Comparison of ENCODE assay signal across 31 cellular contexts in the genomic region with DNA sequence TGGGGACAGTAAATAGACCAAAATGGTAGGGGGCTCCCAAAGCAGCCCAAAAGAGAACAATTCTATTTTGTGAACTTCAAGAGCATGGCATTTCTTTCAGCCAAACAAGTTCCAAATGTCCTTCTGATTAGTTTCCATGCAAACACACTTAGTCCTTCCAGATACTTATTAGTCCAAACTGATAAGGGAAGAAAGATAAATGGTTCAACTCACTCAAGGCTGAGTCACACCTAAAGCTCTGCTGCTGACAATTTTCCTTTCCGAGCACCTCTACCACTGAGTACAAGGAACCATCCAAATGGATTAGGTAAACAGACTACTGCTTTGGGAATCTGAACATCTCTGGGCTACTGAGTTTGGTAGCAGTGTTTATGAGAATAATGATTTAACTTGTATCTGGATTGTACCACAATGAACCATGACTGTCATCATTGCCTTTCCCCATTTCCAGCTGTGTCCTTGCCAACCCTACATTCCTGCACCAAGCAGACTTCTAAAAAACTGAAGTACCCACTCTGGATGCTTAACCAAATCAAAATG.
DNase-seq lines count a peak whose midpoint lies in the region; ATAC-seq, FAIRE-seq and TF ChIP-seq lines count a peak whose summit lies in the region.
"Had no signal": no experiment of that assay in that cellular context is flagged by ENCODE, and none has a peak within 500 bp of the region (broad histone marks: within the 10 kb centered on the region; RNA-seq: fewer than 3 reads in every experiment).

No MANE protein-coding gene starts in this region.

- H3K79me1 ChIP-seq in IMR-90 (ENCODE audit: low read depth in 1 of 2, low read length in 2 of 2), result peaks cover 0 to 4% of the 10 kb centered on the region in 2 experiments; a peak in 1 of 4 replicates
- H3K79me1 ChIP-seq in mesendoderm (ENCODE audit: low read length), result peaks cover 16% of the 10 kb centered on the region

- H4K8ac ChIP-seq in IMR-90 (ENCODE audit: low read depth in 2 of 2, low read length in 2 of 2), result no peak overlapping the region
- no peak overlapping the region for H4K8ac ChIP-seq in mesendoderm (ENCODE audit: low read depth, low read length)

- no peak overlapping the region for H3K56ac ChIP-seq in IMR-90 (ENCODE audit: extremely low read depth, insufficient read depth, low read length)
- H3K56ac ChIP-seq in mesendoderm (ENCODE audit: low read length), result no peak overlapping the region

- H3K36me3 ChIP-seq in IMR-90 (ENCODE audit: control insufficient read depth, insufficient read depth, low read length) (peaks cover 4% of the 10 kb centered on the region), astrocyte (ENCODE audit: insufficient read depth, low read length) (no peaks in the 10 kb centered on the region), mesendoderm (ENCODE audit: control insufficient read depth, insufficient read depth, low read length) (no peaks in the 10 kb centered on the region)

- POLR2A ChIA-PET in IMR-90 (lab: Charles Lee; ENCODE audit: unreplicated experiment), result no interaction called here

- H3K9me1 ChIP-seq in IMR-90 (ENCODE audit: insufficient read depth, low read length), result peaks cover 3% of the 10 kb centered on the region; the same call in 1 of the 2 replicates

- no peak overlapping the region for H2AK5ac ChIP-seq in IMR-90 (ENCODE audit: low read depth, low read length)
- no peak overlapping the region for H2AK5ac ChIP-seq in mesendoderm (ENCODE audit: low read length)

- H3K79me2 ChIP-seq in astrocyte (ENCODE audit: insufficient read depth, low read length) (no peaks in the 10 kb centered on the region), mesendoderm (ENCODE audit: control insufficient read depth, insufficient read depth, low read length) (peaks cover 8% of the 10 kb centered on the region)

- H3K27me3 ChIP-seq in IMR-90 (ENCODE audit: control insufficient read depth, insufficient read depth, low read length) (no peaks in the 10 kb centered on the region), astrocyte (ENCODE audit: insufficient read depth, low read length) (no peaks in the 10 kb centered on the region), mesendoderm (ENCODE audit: insufficient read depth, low read length, poor library complexity) (no peaks in the 10 kb centered on the region), foreskin keratinocyte (no peaks in the 10 kb centered on the region)
- H3K27me3 ChIP-seq: esophagus muscularis mucosa, heart right ventricle had no signal

- H3K14ac ChIP-seq in IMR-90 (replicated peaks; ENCODE audit: low read depth, low read length), result no peak overlapping the region

- H3K23ac ChIP-seq in IMR-90 (ENCODE audit: low read depth, low read length) (no peak overlapping the region), mesendoderm (ENCODE audit: low read length) (no peak overlapping the region)

- H2AFZ ChIP-seq in IMR-90 (replicated peaks; ENCODE audit: low read length, poor library complexity) (no peak overlapping the region), astrocyte (ENCODE audit: low read depth, low read length) (no peak overlapping the region)

- H3K36me3 Mint-ChIP-seq in astrocyte (ENCODE audit: low read depth, unreplicated experiment), result peaks cover 20% of the 10 kb centered on the region

- H3K4me3 Mint-ChIP-seq in astrocyte (ENCODE audit: unreplicated experiment), result no peak overlapping the region
- H3K4me3 Mint-ChIP-seq: activated B cell treated with CpG ODN at 0.5 μM for 24 hours; activated naive CD8-positive, alpha-beta T cell treated with anti-CD3 and anti-CD28 coated beads, Interleukin-2, amount 50 U/mL, for 24 hours; activated T-cell treated with anti-CD3 and anti-CD28 coated beads, Interleukin-2, amount 50 U/mL, for 72 hours; CD4-positive, alpha-beta T cell; nephron progenitor cell had no signal

- WGBS in IMR-90 (ENCODE audit: extremely low coverage in 2 of 2, insufficient read length in 1 of 2), 2 experiments, result no CpG with 5 or more reads among the region's 1 CpG
- WGBS in mesendoderm (ENCODE audit: extremely low coverage, insufficient coverage, low lambda C conversion rate), result no CpG with 5 or more reads among the region's 1 CpG

- H3K4ac ChIP-seq in IMR-90 (ENCODE audit: low read depth, low read length) (no peak overlapping the region), mesendoderm (ENCODE audit: low read depth, low read length) (no peak overlapping the region)

- CTCF ChIA-PET in IMR-90 (lab: Yijun Ruan, JAX), result interaction anchor here (0.6 to 2.0 kb wide), 2 partner anchors 8 to 10 kb away, joined by 3 to 6 read pairs; no protein-coding TSS in a partner anchor

- no peaks in the 10 kb centered on the region for H3K9me3 Mint-ChIP-seq in astrocyte (ENCODE audit: unreplicated experiment)
- H3K9me3 Mint-ChIP-seq: activated B cell treated with CpG ODN at 0.5 μM for 24 hours; activated naive CD8-positive, alpha-beta T cell treated with anti-CD3 and anti-CD28 coated beads, Interleukin-2, amount 50 U/mL, for 24 hours; activated T-cell treated with anti-CD3 and anti-CD28 coated beads, Interleukin-2, amount 50 U/mL, for 72 hours; CD4-positive, alpha-beta T cell; nephron progenitor cell had no signal

- BruUV-seq in IMR-90 (replicated peaks; lab: Mats Ljungman, UMichigan), result no TSS peak

- no peak overlapping the region for H2AK9ac ChIP-seq in IMR-90 (replicated peaks; ENCODE audit: low read depth, low read length, poor library complexity)

- no peak for TF ChIP-seq RAD21 in IMR-90 (IDR thresholded peaks at IDR 0.05; ENCODE audit: low read length)

- H2BK20ac ChIP-seq in IMR-90 (ENCODE audit: low read depth, low read length), result no peak overlapping the region

- in situ Hi-C loops in IMR-90 (cut with MboI; ENCODE audit: low sequenced_read_pairs), result no loop called here

- H3K27ac ChIP-seq in IMR-90 (ENCODE audit: insufficient read depth, low read length) (no peak overlapping the region), astrocyte (ENCODE audit: low read depth, low read length) (no peak overlapping the region), mesendoderm (ENCODE audit: low read depth, low read length) (no peak overlapping the region), foreskin keratinocyte (no peak overlapping the region)
- H3K27ac ChIP-seq: esophagus muscularis mucosa, heart right ventricle, KMS-11, skin epidermis had no signal

- H3K4me2 ChIP-seq in IMR-90 (ENCODE audit: low read depth, low read length), result no peak overlapping the region
- H3K4me2 ChIP-seq in astrocyte (ENCODE audit: low read length), result no peak overlapping the region
- H3K4me2 ChIP-seq in mesendoderm (ENCODE audit: low read length), result no peak overlapping the region
- H3K4me2 ChIP-seq: A549, KMS-11 had no signal

- TF ChIP-seq POLR2A in IMR-90 (IDR thresholded peaks at IDR 0.05; ENCODE audit: low read depth, low read length), result no peak

- dilution Hi-C loops in IMR-90 (cut with HindIII; ENCODE audit: low sequenced_read_pairs, unreplicated experiment), result no loop called here

- H2BK5ac ChIP-seq in IMR-90 (ENCODE audit: low read depth, low read length, poor library complexity, severe bottlenecking) (no peak overlapping the region), mesendoderm (ENCODE audit: low read length) (no peak overlapping the region)

- H4K20me1 ChIP-seq in IMR-90 (ENCODE audit: insufficient read depth, low read length) (no peaks in the 10 kb centered on the region), astrocyte (ENCODE audit: insufficient read depth, low read length) (no peaks in the 10 kb centered on the region)

- H4K5ac ChIP-seq in IMR-90 (ENCODE audit: low read depth, low read length) (no peak overlapping the region), mesendoderm (ENCODE audit: low read length) (no peak overlapping the region)

- no peak for FAIRE-seq in astrocyte (lab: Jason Lieb, UNC)
- FAIRE-seq: A549, frontal cortex, GM18507 had no signal

- peaks cover 3% of the 10 kb centered on the region; the same call in 1 of the 2 replicates for H3K4me1 ChIP-seq in IMR-90 (ENCODE audit: control insufficient read depth, insufficient read depth, low read length)
- H3K4me1 ChIP-seq in astrocyte (ENCODE audit: insufficient read depth, low read length), result peaks cover 13% of the 10 kb centered on the region
- H3K4me1 ChIP-seq in mesendoderm (ENCODE audit: control insufficient read depth, low read depth, low read length), result peaks cover 3% of the 10 kb centered on the region
- peaks cover 20% of the 10 kb centered on the region for H3K4me1 ChIP-seq in foreskin keratinocyte

- H3K4me1 Mint-ChIP-seq in astrocyte (ENCODE audit: low read depth, unreplicated experiment), result peaks cover 52% of the 10 kb centered on the region

- no peak overlapping the region for H3K27ac Mint-ChIP-seq in astrocyte (ENCODE audit: unreplicated experiment)
- H3K27ac Mint-ChIP-seq: activated B cell treated with CpG ODN at 0.5 μM for 24 hours; activated naive CD8-positive, alpha-beta T cell treated with anti-CD3 and anti-CD28 coated beads, Interleukin-2, amount 50 U/mL, for 24 hours; activated T-cell treated with anti-CD3 and anti-CD28 coated beads, Interleukin-2, amount 50 U/mL, for 72 hours; CD4-positive, alpha-beta T cell; nephron progenitor cell had no signal

- intact Hi-C loops in IMR-90 (cut with micrococcal nuclease), result no loop called here

- H3K18ac ChIP-seq in IMR-90 (ENCODE audit: low read depth, low read length) (no peak overlapping the region), mesendoderm (ENCODE audit: low read length) (no peak overlapping the region)

- no peak overlapping the region for H2BK15ac ChIP-seq in IMR-90 (ENCODE audit: low read depth, low read length)
- H2BK15ac ChIP-seq in mesendoderm (replicated peaks; ENCODE audit: low read depth), result no peak overlapping the region

- DNase-seq in A172 (ENCODE audit: low spot score) (peak; percentile 35), IMR-90 (peak; percentile 29), astrocyte (ENCODE audit: low read depth) (peak; percentile 77), mesendoderm (peak; percentile 39), DMS53 treated with DMSO at 0.1 percent for 48 hours (lab: John Stamatoyannopoulos, UW; ENCODE audit: unreplicated experiment) (no peak), foreskin keratinocyte (no peak), SK-N-DZ (ENCODE audit: low spot score) (no peak), SW 1271 (lab: John Stamatoyannopoulos, UW) (no peak)
- DNase-seq: activated B cell treated with CpG ODN at 0.5 μM for 24 hours; activated naive CD4-positive, alpha-beta T cell; activated naive CD8-positive, alpha-beta T cell treated with anti-CD3 and anti-CD28 coated beads, Interleukin-2, amount 50 U/mL, for 24 hours; activated T-cell treated with anti-CD3 and anti-CD28 coated beads, Interleukin-2, amount 50 U/mL, for 72 hours; CD4-positive, alpha-beta T cell; EL; H7; heart right ventricle; left cardiac atrium; NCI-H1417; NCI-H2029; NCI-H69; nephron progenitor cell; SHP77 treated with DMSO at 0.1 percent for 48 hours; stimulated activated naive CD4-positive, alpha-beta T cell; T-helper 9 cell had no signal

- H3K9ac ChIP-seq in IMR-90 (ENCODE audit: low read depth, low read length) (no peak overlapping the region), astrocyte (ENCODE audit: low read length) (no peak overlapping the region), mesendoderm (ENCODE audit: low read length) (no peak overlapping the region)
- H3K9ac ChIP-seq: KMS-11 had no signal

- no peak overlapping the region for H3K4me3 ChIP-seq in IMR-90 (ENCODE audit: insufficient read depth, low read depth, low read length)
- no peak overlapping the region for H3K4me3 ChIP-seq in astrocyte (ENCODE audit: insufficient read depth, low read depth, low read length)
- H3K4me3 ChIP-seq in mesendoderm (ENCODE audit: low read length), result no peak overlapping the region
- H3K4me3 ChIP-seq: A549, esophagus muscularis mucosa, heart right ventricle, skin epidermis had no signal

- H2BK120ac ChIP-seq in IMR-90 (ENCODE audit: low read depth, low read length) (no peak overlapping the region), mesendoderm (ENCODE audit: low read depth, low read length) (no peak overlapping the region)

- no peak overlapping the region for H4K91ac ChIP-seq in IMR-90 (ENCODE audit: insufficient read depth, low read depth, low read length)

- H3K9me3 ChIP-seq in IMR-90 (ENCODE audit: control insufficient read depth, insufficient read depth, low read length) (no peaks in the 10 kb centered on the region), astrocyte (ENCODE audit: insufficient read depth, low read depth, low read length) (no peaks in the 10 kb centered on the region)
- H3K9me3 ChIP-seq: A549, esophagus muscularis mucosa, heart right ventricle had no signal

- H3K27me3 Mint-ChIP-seq in astrocyte (ENCODE audit: low read depth, unreplicated experiment), result no peaks in the 10 kb centered on the region
- H3K27me3 Mint-ChIP-seq: activated B cell treated with CpG ODN at 0.5 μM for 24 hours; activated naive CD8-positive, alpha-beta T cell treated with anti-CD3 and anti-CD28 coated beads, Interleukin-2, amount 50 U/mL, for 24 hours; CD4-positive, alpha-beta T cell had no signal

- ATAC-seq in IMR-90 (ENCODE audit: low read depth), result no peak
- ATAC-seq in foreskin keratinocyte, result no peak
- ATAC-seq: A549; activated naive CD8-positive, alpha-beta T cell treated with anti-CD3 and anti-CD28 coated beads, Interleukin-2, amount 50 U/mL, for 24 hours; activated T-cell treated with anti-CD3 and anti-CD28 coated beads, Interleukin-2, amount 50 U/mL, for 72 hours; heart right ventricle; Panc1 had no signal

- TF ChIP-seq CTCF in IMR-90 (conservative IDR thresholded peaks at IDR 0.05; ENCODE audit: low read depth, low read length) (no peak), astrocyte (IDR thresholded peaks at IDR 0.05; ENCODE audit: insufficient read depth, low read depth, low read length) (no peak), foreskin keratinocyte (conservative IDR thresholded peaks at IDR 0.05) (no peak)

Comparison
In these comparisons a context has a peak if more than half of its experiments do, and no peak if none do; other contexts are left out.
1. DNase-seq: peak in A172 (single experiment), IMR-90 (single experiment), astrocyte (single experiment) and mesendoderm (single experiment); none in DMS53 treated with DMSO at 0.1 percent for 48 hours (single experiment), foreskin keratinocyte (0 of 2), SK-N-DZ (single experiment) and SW 1271 (0 of 2).